8 cellular contexts compared by ENCODE assay signal in genomic region chr7:151599401-151600227, GRCh38.
A peak's percentile ranks its signal among the peaks of the same experiment; 100 is the strongest.
DNase-seq lines count a peak whose midpoint lies in the region; ATAC-seq lines count a peak whose summit lies in the region.

No MANE protein-coding gene starts in this region.

- DNase-seq in ACHN: peak; percentile 99
- peak; percentile 75 for DNase-seq in MG63
- DNase-seq in epithelial cell of prostate (ENCODE audit: low read depth, low spot score): no peak
- no peak for DNase-seq in HuH-7 (ENCODE audit: low spot score)
- DNase-seq in GDM1 (lab: John Stamatoyannopoulos, UW): no peak
- no peak for DNase-seq in DMS79 (lab: John Stamatoyannopoulos, UW)

- ATAC-seq in HG03571 (IDR thresholded peaks at IDR 0.05; ENCODE audit: unreplicated experiment): no peak

- H3K4me3 ChIP-seq in MG63: no peak overlapping the region
- H3K4me3 ChIP-seq in muscle layer of duodenum (ENCODE audit: low read depth in 1 of 2, low read length in 2 of 2): peak overlapping the region in 1 of 2 donors; percentile 16

- H3K27me3 ChIP-seq in MG63 (no peaks in the 10 kb centered on the region), muscle layer of duodenum (ENCODE audit: low read depth, low read length) (no peaks in the 10 kb centered on the region)

- peaks cover 4 to 20% of the 10 kb centered on the region in 2 donors for H3K4me1 ChIP-seq in muscle layer of duodenum (ENCODE audit: control insufficient read depth in 1 of 2, insufficient read depth in 2 of 2, low read length in 2 of 2)

- H3K27ac ChIP-seq in epithelial cell of prostate (peak overlapping the region; percentile 57), muscle layer of duodenum (ENCODE audit: low read length) (peak overlapping the region; percentile 65)

- H3K9me3 ChIP-seq in MG63: no peaks in the 10 kb centered on the region
- H3K9me3 ChIP-seq in muscle layer of duodenum (ENCODE audit: control insufficient read depth in 1 of 2, low read length in 2 of 2): no peaks in the 10 kb centered on the region

- no peaks in the 10 kb centered on the region for H3K36me3 ChIP-seq in MG63
- H3K36me3 ChIP-seq in muscle layer of duodenum (ENCODE audit: control insufficient read depth in 1 of 2, insufficient read depth in 2 of 2, low read length in 2 of 2): peaks cover 0 to 5% of the 10 kb centered on the region in 2 donors

- in situ Hi-C loops in ACHN (cut with HindIII; ENCODE audit: low pct_ligation_motif_present, low pct_unique_long_range_greater_than_20kb, low sequenced_read_pairs): no loop called here

Comparison
In these comparisons a context has a peak if more than half of its experiments do, and no peak if none do; other contexts are left out.
1. DNase-seq: peak in ACHN (single experiment) and MG63 (single experiment); none in epithelial cell of prostate (single experiment), HuH-7 (single experiment), GDM1 (single experiment) and DMS79 (single experiment).